In the genomic region with DNA sequence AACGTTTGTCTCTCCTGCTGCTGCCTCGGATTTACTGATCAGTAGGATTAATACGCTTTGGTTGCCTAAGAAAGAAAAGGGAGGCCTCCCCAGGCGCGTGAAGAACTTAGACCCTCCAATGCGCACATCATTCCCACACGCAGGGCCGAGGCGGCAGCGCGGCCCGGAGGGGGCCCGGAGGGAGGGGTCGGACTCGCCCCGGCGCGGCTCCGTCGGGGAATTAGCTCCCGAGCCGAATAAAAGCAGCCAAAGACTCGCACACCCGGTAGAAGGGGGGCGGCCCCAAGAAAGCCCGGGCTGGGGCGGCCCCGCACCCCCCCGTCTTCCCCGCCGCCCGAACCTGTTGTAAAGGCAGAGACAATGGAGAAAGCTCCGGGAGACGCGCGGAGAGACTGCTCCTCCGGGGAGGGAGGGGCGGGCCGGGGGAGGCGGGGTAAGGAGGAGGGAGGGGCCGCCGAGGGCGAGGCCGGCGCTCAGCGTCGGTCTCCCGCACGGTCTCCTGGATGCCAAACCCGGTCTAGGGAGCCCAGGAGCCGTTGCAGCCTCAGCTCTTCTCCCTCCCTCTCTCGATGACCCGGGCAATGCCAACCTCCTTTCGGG, we compare ENCODE assay signal across 8 cellular contexts. TPM values are rescaled to one million over a fixed set of nuclear protein-coding genes. Genes with fewer than 3 reads are reported as not detected.
DNase-seq lines count a peak whose midpoint lies in the region; ATAC-seq and TF ChIP-seq lines count a peak whose summit lies in the region.

TSS of gene NELL2 (minus strand) at position 362 of the 600 bp plus-strand sequence. CDS start 446 bp downstream, outside the sequence.

- peaks cover 13% of the 10 kb centered on the region for H3K27me3 ChIP-seq in fibroblast of lung (ENCODE audit: control insufficient read depth, insufficient read depth, low read length)
- H3K27me3 ChIP-seq in neural progenitor cell: peaks cover 14% of the 10 kb centered on the region
- H3K27me3 ChIP-seq in suprapubic skin: peaks cover 47% of the 10 kb centered on the region

- H3K79me2 ChIP-seq in fibroblast of lung (ENCODE audit: control insufficient read depth, insufficient read depth, low read length) (no peaks in the 10 kb centered on the region), neural progenitor cell (ENCODE audit: low read depth) (peaks cover 42% of the 10 kb centered on the region)

- peak within 1 kb of the TSS; percentile 93 for H3K4me3 Mint-ChIP-seq in activated T-helper 17 cell treated with anti-CD3 and anti-CD28 coated beads, Interleukin-2, amount 50 U/mL, for 72 hours
- peak within 1 kb of the TSS; percentile 100 for H3K4me3 Mint-ChIP-seq in neural progenitor cell

- DNase-seq in DMS114 treated with DMSO at 0.1 percent for 48 hours (lab: John Stamatoyannopoulos, UW; ENCODE audit: unreplicated experiment) (peak; percentile 57), OCI-M1 (lab: John Stamatoyannopoulos, UW) (peak; percentile 24), fibroblast of lung (ENCODE audit: low read depth in 2 of 2) (peak; percentile 3 to 35), neural progenitor cell (ENCODE audit: low spot score) (peak; percentile 95), suprapubic skin (ENCODE audit: low spot score in 2 of 2) (no peak), NCI-H128 (lab: John Stamatoyannopoulos, UW; ENCODE audit: unreplicated experiment) (no peak)

- H3K27ac ChIP-seq in fibroblast of lung (ENCODE audit: insufficient read depth, low read length): no peak within 1 kb of the TSS
- H3K27ac ChIP-seq in neural progenitor cell: peak within 1 kb of the TSS; percentile 83
- no peak within 1 kb of the TSS for H3K27ac ChIP-seq in suprapubic skin

- H3K4me1 ChIP-seq in fibroblast of lung (ENCODE audit: control insufficient read depth, extremely low read depth, insufficient read depth, low read length) (no peaks in the 10 kb centered on the region), neural progenitor cell (peaks cover 30% of the 10 kb centered on the region), suprapubic skin (peaks cover 27% of the 10 kb centered on the region)

- H3K9me3 Mint-ChIP-seq in activated T-helper 17 cell treated with anti-CD3 and anti-CD28 coated beads, Interleukin-2, amount 50 U/mL, for 72 hours: peaks cover 7% of the 10 kb centered on the region
- peaks cover 15% of the 10 kb centered on the region for H3K9me3 Mint-ChIP-seq in neural progenitor cell

- H3K9me3 ChIP-seq in fibroblast of lung (ENCODE audit: control insufficient read depth, insufficient read depth, low read depth, low read length) (no peaks in the 10 kb centered on the region), neural progenitor cell (ENCODE audit: low read depth) (no peaks in the 10 kb centered on the region), suprapubic skin (no peaks in the 10 kb centered on the region)

- H3K9ac ChIP-seq in fibroblast of lung (ENCODE audit: insufficient read depth, low read length) (no peak within 1 kb of the TSS), neural progenitor cell (peak within 1 kb of the TSS; percentile 53)

- H4K20me1 ChIP-seq in fibroblast of lung (ENCODE audit: control insufficient read depth, extremely low read depth, insufficient read depth, low read length) (no peaks in the 10 kb centered on the region), neural progenitor cell (ENCODE audit: low read depth) (peaks cover 15% of the 10 kb centered on the region)

- peaks cover 19% of the 10 kb centered on the region for H3K4me1 Mint-ChIP-seq in activated T-helper 17 cell treated with anti-CD3 and anti-CD28 coated beads, Interleukin-2, amount 50 U/mL, for 72 hours
- H3K4me1 Mint-ChIP-seq in neural progenitor cell: peaks cover 11% of the 10 kb centered on the region

- H3K27ac Mint-ChIP-seq in activated T-helper 17 cell treated with anti-CD3 and anti-CD28 coated beads, Interleukin-2, amount 50 U/mL, for 72 hours: peak within 1 kb of the TSS; percentile 82
- peak within 1 kb of the TSS; percentile 92 for H3K27ac Mint-ChIP-seq in neural progenitor cell

- H3K27me3 Mint-ChIP-seq in activated T-helper 17 cell treated with anti-CD3 and anti-CD28 coated beads, Interleukin-2, amount 50 U/mL, for 72 hours: peaks cover 11% of the 10 kb centered on the region
- peaks cover 2% of the 10 kb centered on the region for H3K27me3 Mint-ChIP-seq in neural progenitor cell (ENCODE audit: insufficient read depth, low read depth)

- TF ChIP-seq POLR2A in suprapubic skin (IDR thresholded peaks at IDR 0.05): no peak

- WGBS in suprapubic skin: under 1% methylated on average over 27 of the region's 54 CpGs

- TF ChIP-seq EP300 in suprapubic skin (IDR thresholded peaks at IDR 0.05): no peak

- peaks cover 37% of the 10 kb centered on the region for H3F3A ChIP-seq in neural progenitor cell (ENCODE audit: low read depth)

- H3K4me3 ChIP-seq in fibroblast of lung (replicated peaks in 1 of 4; ENCODE audit: control extremely low read depth in 1 of 4, insufficient read depth in 1 of 4, low read depth in 3 of 4, low read length in 4 of 4) (peak within 1 kb of the TSS; percentile 26 to 61 (median 40)), neural progenitor cell (peak within 1 kb of the TSS; percentile 88), suprapubic skin (peak within 1 kb of the TSS; percentile 73)

- H3K36me3 ChIP-seq in fibroblast of lung (ENCODE audit: control insufficient read depth, insufficient read depth, low read length): no peaks in the 10 kb centered on the region
- H3K36me3 ChIP-seq in neural progenitor cell: no peaks in the 10 kb centered on the region
- H3K36me3 ChIP-seq in suprapubic skin: no peaks in the 10 kb centered on the region

- peak; percentile 55 for ATAC-seq in HG02884 (IDR thresholded peaks at IDR 0.05; ENCODE audit: unreplicated experiment)
- ATAC-seq in activated T-helper 17 cell treated with anti-CD3 and anti-CD28 coated beads, Interleukin-2, amount 50 U/mL, for 72 hours (replicated peaks): peak; percentile 88

- no peak for TF ChIP-seq CTCF in fibroblast of lung (conservative IDR thresholded peaks at IDR 0.05 in 1 of 2, IDR thresholded peaks at IDR 0.05 in 1 of 2; ENCODE audit: low read depth in 1 of 2, low read length in 2 of 2)
- no peak for TF ChIP-seq CTCF in neural progenitor cell (IDR thresholded peaks at IDR 0.05)
- TF ChIP-seq CTCF in suprapubic skin (IDR thresholded peaks at IDR 0.05): no peak

- H2AFZ ChIP-seq in fibroblast of lung (ENCODE audit: low read length) (peak within 1 kb of the TSS; percentile 46), neural progenitor cell (replicated peaks) (peak within 1 kb of the TSS; percentile 91)

- H3K4me2 ChIP-seq in fibroblast of lung (ENCODE audit: extremely low read depth, insufficient read depth, low read length) (peak within 1 kb of the TSS; percentile 87), neural progenitor cell (peak within 1 kb of the TSS; percentile 98)

- peaks cover 29% of the 10 kb centered on the region for H3K36me3 Mint-ChIP-seq in activated T-helper 17 cell treated with anti-CD3 and anti-CD28 coated beads, Interleukin-2, amount 50 U/mL, for 72 hours (ENCODE audit: low read depth)
- peaks cover 9% of the 10 kb centered on the region for H3K36me3 Mint-ChIP-seq in neural progenitor cell

RNA-seq across cellular contexts. Expression of gene NELL2, which starts in this region (rescaled TPM):
- total RNA-seq in activated T-helper 17 cell treated with anti-CD3 and anti-CD28 coated beads, Interleukin-2, amount 50 U/mL, for 72 hours: 100 to 1,000 TPM in 1 of 2 donors, 10 to 100 TPM in 1; 12.8 to 106 TPM
- total RNA-seq in fibroblast of lung: 0.17 and 0.26 TPM in 2 replicates
- polyA plus RNA-seq in fibroblast of lung: 0.14 TPM in 1 of 2 replicates, not detected in the other
- not detected in 2 replicates for polyA plus RNA-seq in fibroblast of lung (2012)
- polyA minus RNA-seq in fibroblast of lung (ENCODE audit: low replicate concordance): not detected in 2 replicates
- 317 and 398 TPM in 2 replicates for total RNA-seq in neural progenitor cell (ENCODE audit: low replicate concordance)
- total RNA-seq in suprapubic skin: 10 to 100 TPM in 1 of 4 donors, 1 to 10 TPM in 3; 4.7 to 20.5 (median 9.3) TPM

Comparison
In these comparisons a context has a peak if more than half of its experiments do, and no peak if none do; other contexts are left out.
1. Peak in DNase-seq, H3K4me3 ChIP-seq and H3K4me2 ChIP-seq in fibroblast of lung; RNA of the gene not detected or under 1 TPM.
2. DNase-seq: peak in DMS114 treated with DMSO at 0.1 percent for 48 hours (single experiment), OCI-M1 (single experiment) and neural progenitor cell (single experiment); none in suprapubic skin (0 of 2) and NCI-H128 (single experiment).
3. Peak in every context shown above with its lines, with median percentiles within 50 percentile points of each other: H3K4me3 ChIP-seq.